Comparison of ENCODE assay signal across 8 cellular contexts in the genomic region with DNA sequence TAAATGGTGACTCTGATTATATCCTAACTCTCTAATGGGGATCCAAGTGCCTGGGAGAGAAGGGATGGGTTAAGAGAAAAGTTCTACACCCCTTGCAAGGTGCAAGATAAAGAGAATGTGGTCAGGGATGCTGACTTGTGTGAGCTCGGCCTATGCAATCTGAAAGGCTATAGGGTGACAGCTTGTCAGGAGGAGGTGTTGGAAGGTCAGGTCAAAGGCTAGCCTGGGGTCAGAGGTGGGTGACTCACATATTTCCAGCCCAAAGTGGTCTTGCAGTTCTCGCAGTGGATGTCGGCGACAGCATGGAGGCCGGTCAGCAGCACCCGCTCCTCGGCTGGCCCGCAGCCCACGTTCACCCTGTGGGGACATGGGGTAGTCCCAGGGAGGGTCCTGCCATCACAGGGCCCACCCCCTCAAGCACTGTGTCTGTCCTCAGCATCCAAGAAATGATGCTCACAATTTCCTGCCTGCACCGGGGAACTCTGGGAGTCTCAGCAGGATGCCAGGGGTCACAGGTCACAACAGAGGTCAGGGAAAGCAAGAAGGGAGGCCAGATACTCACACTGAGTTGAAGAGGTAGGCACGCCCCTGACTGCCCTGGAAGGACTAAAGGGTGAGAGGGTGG. TPM values are rescaled to one million over a fixed set of nuclear protein-coding genes. Genes with fewer than 3 reads are reported as not detected.
A peak's percentile ranks its signal among the peaks of the same experiment; 100 is the strongest.
DNase-seq lines count a peak whose midpoint lies in the region; ATAC-seq, FAIRE-seq and TF ChIP-seq lines count a peak whose summit lies in the region.
"Had no signal": no experiment of that assay in that cellular context is flagged by ENCODE, and none has a peak within 500 bp of the region (broad histone marks: within the 10 kb centered on the region; RNA-seq: fewer than 3 reads in every experiment).

No MANE protein-coding gene starts in this region.

- H3K36me3 ChIP-seq in Karpas-422 (ENCODE audit: insufficient read depth, low read length) (no peaks in the 10 kb centered on the region), K562 (ENCODE audit: control insufficient read depth, insufficient read depth, low read length) (no peaks in the 10 kb centered on the region; the same call in 2 of the 3 replicates), lower lobe of right lung (peaks cover 20% of the 10 kb centered on the region)

- ATAC-seq in K562 (no peak), lower lobe of right lung (no peak), HG03196 (IDR thresholded peaks at IDR 0.05; ENCODE audit: unreplicated experiment) (no peak), GM21723 (IDR thresholded peaks at IDR 0.05; ENCODE audit: unreplicated experiment) (no peak)

- peak overlapping the region; percentile 98 for H3K4me2 ChIP-seq in Karpas-422 (ENCODE audit: low read depth, low read length, poor library complexity, severe bottlenecking)
- peak overlapping the region; percentile 69 for H3K4me2 ChIP-seq in K562 (ENCODE audit: insufficient read depth, low read length)

- no TSS peak for BruUV-seq in K562 (replicated peaks; lab: Mats Ljungman, UMichigan)

- TF ChIP-seq POLR2A in K562 (conservative IDR thresholded peaks at IDR 0.05) = no peak

- POLR2A ChIA-PET in K562 (lab: Yijun Ruan, JAX) = interaction anchor here (1.2 kb wide), 1 partner anchor 15 kb away, joined by 3 read pairs; no protein-coding TSS in a partner anchor

- H3K4me3 ChIP-seq in Karpas-422 (ENCODE audit: low read length) = peak overlapping the region; percentile 86
- no peak overlapping the region for H3K4me3 ChIP-seq in K562
- peak overlapping the region; percentile 86 for H3K4me3 ChIP-seq in lower lobe of right lung

- H4K20me1 ChIP-seq in Karpas-422 (ENCODE audit: insufficient read depth, low read depth, low read length) (no peaks in the 10 kb centered on the region), K562 (replicated peaks; ENCODE audit: control insufficient read depth, insufficient read depth, low read length) (no peaks in the 10 kb centered on the region)

- H3K27me3 ChIP-seq in Karpas-422 (ENCODE audit: low read length) (no peaks in the 10 kb centered on the region), K562 (ENCODE audit: control insufficient read depth in 2 of 2, insufficient read depth in 2 of 2, low read length in 2 of 2) (no peaks in the 10 kb centered on the region), lower lobe of right lung (ENCODE audit: low read depth) (no peaks in the 10 kb centered on the region)

- H3K4me1 ChIP-seq in Karpas-422 (ENCODE audit: low read length) (peaks cover 45% of the 10 kb centered on the region), K562 (replicated peaks in 1 of 2; ENCODE audit: control insufficient read depth in 2 of 2, insufficient read depth in 2 of 2, low read length in 2 of 2) (peaks cover 35 to 65% of the 10 kb centered on the region in 2 experiments), lower lobe of right lung (peaks cover 62% of the 10 kb centered on the region)

- no peaks in the 10 kb centered on the region for H3K9me2 ChIP-seq in Karpas-422 (replicated peaks; ENCODE audit: insufficient read depth, low read length)

- FAIRE-seq in K562 (lab: Jason Lieb, UNC) = peak; percentile 88

- H2AFZ ChIP-seq in Karpas-422 (ENCODE audit: low read length) (no peak overlapping the region), K562 (ENCODE audit: low read depth, low read length) (no peak overlapping the region)

- CTCF ChIA-PET in K562 (lab: Yijun Ruan, JAX; ENCODE audit: low intra/inter-chr PET ratio) = no interaction called here

- intact Hi-C loops in K562 (cut with micrococcal nuclease) = loop anchor here (5.0 to 10.0 kb wide), 2 partner anchors 47 to 560 kb away; a partner anchor contains a TSS
- intact Hi-C loops in lower lobe of right lung (cut with DNase I) = no loop called here

- peaks cover 3% of the 10 kb centered on the region; the same call in 1 of the 2 replicates for H3K79me2 ChIP-seq in Karpas-422 (ENCODE audit: low read length)
- H3K79me2 ChIP-seq in K562 (ENCODE audit: control insufficient read depth, insufficient read depth, low read length) = peaks cover 3% of the 10 kb centered on the region; the same call in 1 of the 3 replicates

- TF ChIP-seq EP300 in K562 (IDR thresholded peaks at IDR 0.05; ENCODE audit: low read length) = no peak

- in situ Hi-C loops in K562 (cut with MboI) = no loop called here

- H3K9ac ChIP-seq in Karpas-422 (ENCODE audit: low read length) (peak overlapping the region; percentile 84), K562 (ENCODE audit: insufficient read depth in 1 of 2, low read depth in 2 of 2, low read length in 2 of 2) (peak overlapping the region; percentile 50 to 88; a peak in 3 of 4 replicates)

- no peaks in the 10 kb centered on the region for H3K9me1 ChIP-seq in K562 (ENCODE audit: control insufficient read depth, insufficient read depth, low read length)

- H3K27ac ChIP-seq in Karpas-422 (ENCODE audit: low read length) = peak overlapping the region; percentile 62; the same call in 1 of the 2 replicates
- peak overlapping the region; percentile 15; the same call in 1 of the 3 replicates for H3K27ac ChIP-seq in K562 (ENCODE audit: extremely low read depth, low read depth, low read length)
- peak overlapping the region; percentile 94 for H3K27ac ChIP-seq in lower lobe of right lung
- peak overlapping the region; percentile 99 for H3K27ac ChIP-seq in substantia nigra (ENCODE audit: low read depth, low read length, poor library complexity, severe bottlenecking)
- H3K27ac ChIP-seq: HL-60 had no signal

- no peak for DNase-seq in Karpas-422
- DNase-seq in K562 (ENCODE audit: extremely low read depth in 1 of 4, low spot score in 3 of 4) = peak in 2 of 4 experiments; percentile 32 to 72
- no peak for DNase-seq in lower lobe of right lung
- DNase-seq in substantia nigra (lab: John Stamatoyannopoulos, UW) = peak in 1 of 49 donors; percentile 75
- no peak for DNase-seq in AG08396 (ENCODE audit: low spot score)

- no peak for TF ChIP-seq CTCF in K562 (IDR thresholded peaks at IDR 0.05 in 2 of 3, conservative IDR thresholded peaks at IDR 0.05 in 1 of 3; ENCODE audit: insufficient read depth in 2 of 3, low read depth in 1 of 3, low read length in 3 of 3)
- TF ChIP-seq CTCF in lower lobe of right lung (IDR thresholded peaks at IDR 0.05) = no peak

- H3K9me3 ChIP-seq in Karpas-422 (ENCODE audit: low read length) (peaks cover 12% of the 10 kb centered on the region; the same call in 1 of the 2 replicates), K562 (replicated peaks; ENCODE audit: control insufficient read depth, insufficient read depth, low read depth, low read length) (peaks cover 21% of the 10 kb centered on the region), lower lobe of right lung (peaks cover 19% of the 10 kb centered on the region)

- TF ChIP-seq RAD21 in K562 (CRISPR knock-in tag; conservative IDR thresholded peaks at IDR 0.05 in 1 of 2, IDR thresholded peaks at IDR 0.05 in 1 of 2) = no peak

- WGBS in K562 (ENCODE audit: insufficient coverage, low coverage, missing lambda C conversion rate) = 56% methylated on average over 11 of the region's 11 CpGs

RNA-seq across cellular contexts. Expression of a gene that starts 1.4 kb away (rescaled TPM):
- total RNA-seq in Karpas-422 (2014; rRNA removed; shearing (Covaris generic); ENCODE audit: low replicate concordance) = 62.1 and 93.0 TPM in 2 replicates
- total RNA-seq in K562 (2011; cell fraction: chromatin; rRNA removed; ENCODE audit: low replicate concordance) = 14.3 and 26.4 TPM in 2 replicates
- 14.2 and 18.0 TPM in 2 replicates for total RNA-seq in K562 (2011; cell fraction: nucleolus; rRNA removed)
- 21.4 and 28.6 TPM in 2 replicates for total RNA-seq in K562 (2011; cell fraction: nucleoplasm; rRNA removed)
- total RNA-seq in K562 (2014; rRNA removed) (3.0 and 4.6 TPM in 2 replicates), K562 (2014; rRNA removed; fragmentation: Illumina TruSeq; extraction: Trizol) (1.0 and 1.8 TPM in 2 replicates), K562 (2015; rRNA removed; fragmentation: Illumina TruSeq; extraction: Trizol) (1.1 and 1.3 TPM in 2 replicates), K562 (2021) (5.7 and 6.7 TPM in 2 replicates), lower lobe of right lung (113 TPM)
- polyA plus RNA-seq in K562 (2011; rRNA removed) (3.9 and 6.8 TPM in 2 replicates), K562 (2014; fragmentation: Illumina TruSeq; extraction: Trizol) (2.9 and 4.4 TPM in 2 replicates), K562 (2014; fragmentation: Nextera tagmentation; extraction: Ambion mirVana) (under 1 TPM; 0.41 to 0.42 TPM), K562 (2014; rRNA removed) (8.6 and 15.0 TPM in 2 replicates)
- polyA plus RNA-seq in K562 (2011; cell fraction: cytosol; rRNA removed) = 7.5 and 14.0 TPM in 2 replicates
- polyA plus RNA-seq in K562 (2011; cell fraction: nucleus; rRNA removed) = 18.2 and 22.9 TPM in 2 replicates
- 12.5 and 45.8 TPM in 2 replicates for polyA plus RNA-seq in K562 (2012)
- polyA minus RNA-seq in K562 (2011; rRNA and poly(A)+ RNA removed) = 1.0 and 1.5 TPM in 2 replicates
- polyA minus RNA-seq in K562 (2011; cell fraction: cytosol; rRNA and poly(A)+ RNA removed) = 1.8 and 2.3 TPM in 2 replicates
- 2.4 and 4.3 TPM in 2 replicates for polyA minus RNA-seq in K562 (2011; cell fraction: nucleus; rRNA and poly(A)+ RNA removed)

RNA-seq across cellular contexts. Expression of a gene that starts 2.9 kb away (rescaled TPM):
- total RNA-seq in Karpas-422 (2014; rRNA removed; shearing (Covaris generic); ENCODE audit: low replicate concordance) = 1.8 and 2.1 TPM in 2 replicates
- total RNA-seq in K562 (2011; cell fraction: chromatin; rRNA removed; ENCODE audit: low replicate concordance) = 0.55 and 0.69 TPM in 2 replicates
- 1.1 and 1.2 TPM in 2 replicates for total RNA-seq in K562 (2011; cell fraction: nucleolus; rRNA removed)
- total RNA-seq in K562 (2011; cell fraction: nucleoplasm; rRNA removed) = 0.73 and 1.1 TPM in 2 replicates
- total RNA-seq in K562 (2014; rRNA removed) = 0.09 and 0.73 TPM in 2 replicates
- 0.11 TPM in 1 of 2 replicates, not detected in the other for total RNA-seq in K562 (2014; rRNA removed; fragmentation: Illumina TruSeq; extraction: Trizol)
- total RNA-seq in K562 (2015; rRNA removed; fragmentation: Illumina TruSeq; extraction: Trizol) = 0.07 and 0.23 TPM in 2 replicates
- 0.18 and 0.51 TPM in 2 replicates for total RNA-seq in K562 (2021)
- polyA plus RNA-seq in K562 (2011; rRNA removed) = 0.07 and 0.16 TPM in 2 replicates
- polyA plus RNA-seq in K562 (2011; cell fraction: cytosol; rRNA removed) = 0.10 and 0.18 TPM in 2 replicates
- polyA plus RNA-seq in K562 (2011; cell fraction: nucleus; rRNA removed) = 0.88 and 0.97 TPM in 2 replicates
- polyA plus RNA-seq in K562 (2012) = 0.22 and 0.51 TPM in 2 replicates
- polyA plus RNA-seq in K562 (2014; fragmentation: Illumina TruSeq; extraction: Trizol) = 0.30 and 0.31 TPM in 2 replicates
- polyA plus RNA-seq in K562 (2014; fragmentation: Nextera tagmentation; extraction: Ambion mirVana) = not detected
- polyA plus RNA-seq in K562 (2014; rRNA removed) = 0.51 and 0.58 TPM in 2 replicates
- polyA minus RNA-seq in K562 (2011; rRNA and poly(A)+ RNA removed) = not detected in 2 replicates
- not detected in 2 replicates for polyA minus RNA-seq in K562 (2011; cell fraction: cytosol; rRNA and poly(A)+ RNA removed)
- 0.22 and 0.54 TPM in 2 replicates for polyA minus RNA-seq in K562 (2011; cell fraction: nucleus; rRNA and poly(A)+ RNA removed)
- total RNA-seq in lower lobe of right lung = 1.6 TPM

RNA-seq across cellular contexts. Expression of a gene that starts 18.7 kb away (rescaled TPM):
- 2.1 and 3.3 TPM in 2 replicates for total RNA-seq in Karpas-422 (2014; rRNA removed; shearing (Covaris generic); ENCODE audit: low replicate concordance)
- total RNA-seq in K562 (2011; cell fraction: chromatin; rRNA removed; ENCODE audit: low replicate concordance) = 4.9 and 20.8 TPM in 2 replicates
- 8.7 and 14.0 TPM in 2 replicates for total RNA-seq in K562 (2011; cell fraction: nucleolus; rRNA removed)
- total RNA-seq in K562 (2011; cell fraction: nucleoplasm; rRNA removed) = 7.3 and 8.0 TPM in 2 replicates
- 0.90 and 0.91 TPM in 2 replicates for total RNA-seq in K562 (2014; rRNA removed)
- 0.47 and 0.54 TPM in 2 replicates for total RNA-seq in K562 (2014; rRNA removed; fragmentation: Illumina TruSeq; extraction: Trizol)
- 1.1 TPM in 2 replicates for total RNA-seq in K562 (2015; rRNA removed; fragmentation: Illumina TruSeq; extraction: Trizol)
- total RNA-seq in K562 (2021) = 1.7 and 3.9 TPM in 2 replicates
- 1.9 and 2.5 TPM in 2 replicates for polyA plus RNA-seq in K562 (2011; rRNA removed)
- polyA plus RNA-seq in K562 (2011; cell fraction: cytosol; rRNA removed) = 0.83 and 1.4 TPM in 2 replicates
- 14.1 and 18.8 TPM in 2 replicates for polyA plus RNA-seq in K562 (2011; cell fraction: nucleus; rRNA removed)
- polyA plus RNA-seq in K562 (2012) = 1.5 and 4.7 TPM in 2 replicates
- polyA plus RNA-seq in K562 (2014; fragmentation: Illumina TruSeq; extraction: Trizol) = 1.0 and 1.3 TPM in 2 replicates
- polyA plus RNA-seq in K562 (2014; fragmentation: Nextera tagmentation; extraction: Ambion mirVana) = 1 to 10 TPM in 1 of 2 experiments, under 1 TPM in 1; 0.51 to 1.4 TPM
- polyA plus RNA-seq in K562 (2014; rRNA removed) = 1.2 and 1.7 TPM in 2 replicates
- polyA minus RNA-seq in K562 (2011; rRNA and poly(A)+ RNA removed) = 0.18 and 0.53 TPM in 2 replicates
- polyA minus RNA-seq in K562 (2011; cell fraction: cytosol; rRNA and poly(A)+ RNA removed) = 2.8 TPM in 1 of 2 replicates, not detected in the other
- 1.8 and 2.7 TPM in 2 replicates for polyA minus RNA-seq in K562 (2011; cell fraction: nucleus; rRNA and poly(A)+ RNA removed)
- total RNA-seq in lower lobe of right lung = 14.4 TPM

RNA-seq across cellular contexts. Expression of a gene that starts 18.9 kb away (rescaled TPM):
- total RNA-seq in Karpas-422 (2014; rRNA removed; shearing (Covaris generic); ENCODE audit: low replicate concordance) = 103 and 154 TPM in 2 replicates
- 46.3 and 109 TPM in 2 replicates for total RNA-seq in K562 (2011; cell fraction: chromatin; rRNA removed; ENCODE audit: low replicate concordance)
- 90.3 and 97.7 TPM in 2 replicates for total RNA-seq in K562 (2011; cell fraction: nucleolus; rRNA removed)
- 76.9 and 90.5 TPM in 2 replicates for total RNA-seq in K562 (2011; cell fraction: nucleoplasm; rRNA removed)
- total RNA-seq in K562 (2014; rRNA removed) = 131 and 171 TPM in 2 replicates
- total RNA-seq in K562 (2014; rRNA removed; fragmentation: Illumina TruSeq; extraction: Trizol) = 38.9 and 59.9 TPM in 2 replicates
- 107 and 115 TPM in 2 replicates for total RNA-seq in K562 (2015; rRNA removed; fragmentation: Illumina TruSeq; extraction: Trizol)
- total RNA-seq in K562 (2021) = 158 TPM in 2 replicates
- polyA plus RNA-seq in K562 (2011; rRNA removed) = 153 and 187 TPM in 2 replicates
- polyA plus RNA-seq in K562 (2011; cell fraction: cytosol; rRNA removed) = 311 and 402 TPM in 2 replicates
- 149 and 168 TPM in 2 replicates for polyA plus RNA-seq in K562 (2011; cell fraction: nucleus; rRNA removed)
- polyA plus RNA-seq in K562 (2012) = 161 and 166 TPM in 2 replicates
- 138 and 157 TPM in 2 replicates for polyA plus RNA-seq in K562 (2014; fragmentation: Illumina TruSeq; extraction: Trizol)
- 10 to 100 TPM in 1 of 2 experiments, 1 to 10 TPM in 1; 3.5 to 10.7 TPM for polyA plus RNA-seq in K562 (2014; fragmentation: Nextera tagmentation; extraction: Ambion mirVana)
- 183 TPM in 2 replicates for polyA plus RNA-seq in K562 (2014; rRNA removed)
- 162 and 295 TPM in 2 replicates for polyA minus RNA-seq in K562 (2011; rRNA and poly(A)+ RNA removed)
- 136 and 139 TPM in 2 replicates for polyA minus RNA-seq in K562 (2011; cell fraction: cytosol; rRNA and poly(A)+ RNA removed)
- 23.2 and 36.2 TPM in 2 replicates for polyA minus RNA-seq in K562 (2011; cell fraction: nucleus; rRNA and poly(A)+ RNA removed)
- 68.9 TPM for total RNA-seq in lower lobe of right lung

RNA-seq across cellular contexts. Expression of a gene that starts 28.4 kb away (rescaled TPM):
- 29.9 and 55.6 TPM in 2 replicates for total RNA-seq in Karpas-422 (2014; rRNA removed; shearing (Covaris generic); ENCODE audit: low replicate concordance)
- total RNA-seq in K562 (2011; cell fraction: chromatin; rRNA removed; ENCODE audit: low replicate concordance) = 34.1 and 84.8 TPM in 2 replicates
- total RNA-seq in K562 (2011; cell fraction: nucleolus; rRNA removed) = 44.0 and 46.2 TPM in 2 replicates
- 36.1 and 36.9 TPM in 2 replicates for total RNA-seq in K562 (2011; cell fraction: nucleoplasm; rRNA removed)
- total RNA-seq in K562 (2014; rRNA removed) (15.7 and 38.0 TPM in 2 replicates), K562 (2014; rRNA removed; fragmentation: Illumina TruSeq; extraction: Trizol) (11.3 and 12.0 TPM in 2 replicates), K562 (2015; rRNA removed; fragmentation: Illumina TruSeq; extraction: Trizol) (13.3 and 13.9 TPM in 2 replicates), K562 (2021) (41.2 and 44.5 TPM in 2 replicates), lower lobe of right lung (84.6 TPM)
- polyA plus RNA-seq in K562 (2011; rRNA removed) (44.0 and 70.0 TPM in 2 replicates), K562 (2014; fragmentation: Illumina TruSeq; extraction: Trizol) (46.6 and 55.3 TPM in 2 replicates), K562 (2014; fragmentation: Nextera tagmentation; extraction: Ambion mirVana) (1 to 10 TPM; 1.0 to 1.9 TPM), K562 (2014; rRNA removed) (23.4 and 33.8 TPM in 2 replicates)
- 59.6 and 73.9 TPM in 2 replicates for polyA plus RNA-seq in K562 (2011; cell fraction: cytosol; rRNA removed)
- polyA plus RNA-seq in K562 (2011; cell fraction: nucleus; rRNA removed) = 91.3 and 92.1 TPM in 2 replicates
- polyA plus RNA-seq in K562 (2012) = 36.1 and 53.3 TPM in 2 replicates
- 12.3 and 13.1 TPM in 2 replicates for polyA minus RNA-seq in K562 (2011; rRNA and poly(A)+ RNA removed)
- 12.5 and 21.2 TPM in 2 replicates for polyA minus RNA-seq in K562 (2011; cell fraction: cytosol; rRNA and poly(A)+ RNA removed)
- 10.9 and 17.3 TPM in 2 replicates for polyA minus RNA-seq in K562 (2011; cell fraction: nucleus; rRNA and poly(A)+ RNA removed)

Comparison
In these comparisons a context has a peak if more than half of its experiments do, and no peak if none do; other contexts are left out.
1. H3K27ac ChIP-seq: peak in every context shown above with its lines; median percentile 99 in substantia nigra; 94 in lower lobe of right lung; 62 in Karpas-422; 15 in K562.